ENCODE assay signal across 8 cellular contexts in genomic region chr19:23395041-23395721, GRCh38.
DNase-seq lines count a peak whose midpoint lies in the region; ATAC-seq and TF ChIP-seq lines count a peak whose summit lies in the region.

Gene ZNF91, minus strand, starts transcription at chr19:23395471. Its CDS starts 117 bp downstream, at chr19:23395354.

- no peaks in the 10 kb centered on the region for H3K36me3 ChIP-seq in mucosa of rectum (ENCODE audit: control insufficient read depth in 2 of 2, insufficient read depth in 2 of 2, low read length in 2 of 2)

- H3K9me3 ChIP-seq in mucosa of rectum (ENCODE audit: control insufficient read depth in 2 of 2, low read length in 2 of 2), result no peaks in the 10 kb centered on the region

- peak; percentile 97 for ATAC-seq in GM19463 (IDR thresholded peaks at IDR 0.05; ENCODE audit: unreplicated experiment)

- peak within 1 kb of the TSS; percentile 96 to 99 for H3K4me3 ChIP-seq in mucosa of rectum (ENCODE audit: low read length in 2 of 2)

- H3K27ac ChIP-seq in mucosa of rectum (ENCODE audit: low read depth in 2 of 2, low read length in 2 of 2), result peak within 1 kb of the TSS; percentile 97 to 98

- peak; percentile 84 for TF ChIP-seq POLR2A in erythroblast (IDR thresholded peaks at IDR 0.05; ENCODE audit: low read length)

- DNase-seq in CMK (ENCODE audit: low read depth) (peak; percentile 77), HPDE6-E6E7 (ENCODE audit: extremely low spot score) (peak; percentile 67), OCI-M1 (lab: John Stamatoyannopoulos, UW) (peak; percentile 99), erythroblast (lab: John Stamatoyannopoulos, UW) (peak; percentile 85 to 92)
- DNase-seq in activated T-cell treated with anti-CD3 and anti-CD28 coated beads, Interleukin-2, amount 50 U/mL, for 1 hour, result peak; percentile 84
- peak; percentile 90 for DNase-seq in stimulated activated CD8-positive, alpha-beta memory T cell treated with anti-CD3 and anti-CD28 coated beads, Interleukin-4, amount 100 ng/mL, for 48 hours

- H3K9ac ChIP-seq in mucosa of rectum (ENCODE audit: low read depth in 1 of 2, low read length in 2 of 2), result peak within 1 kb of the TSS; percentile 99 to 100

- H3K27me3 ChIP-seq in mucosa of rectum (ENCODE audit: control insufficient read depth in 2 of 2, insufficient read depth in 2 of 2, low read length in 2 of 2), result no peaks in the 10 kb centered on the region

- H3K4me1 ChIP-seq in mucosa of rectum (ENCODE audit: control insufficient read depth in 2 of 2, insufficient read depth in 2 of 2, low read length in 2 of 2), result peaks cover 8 to 30% of the 10 kb centered on the region in 2 donors

Comparison
In these comparisons a context has a peak if more than half of its experiments do, and no peak if none do; other contexts are left out.
1. Peak in every context shown above with its lines: DNase-seq, ATAC-seq, H3K4me3 ChIP-seq and H3K27ac ChIP-seq.